ENCODE assay signal across 14 cellular contexts in the genomic region with DNA sequence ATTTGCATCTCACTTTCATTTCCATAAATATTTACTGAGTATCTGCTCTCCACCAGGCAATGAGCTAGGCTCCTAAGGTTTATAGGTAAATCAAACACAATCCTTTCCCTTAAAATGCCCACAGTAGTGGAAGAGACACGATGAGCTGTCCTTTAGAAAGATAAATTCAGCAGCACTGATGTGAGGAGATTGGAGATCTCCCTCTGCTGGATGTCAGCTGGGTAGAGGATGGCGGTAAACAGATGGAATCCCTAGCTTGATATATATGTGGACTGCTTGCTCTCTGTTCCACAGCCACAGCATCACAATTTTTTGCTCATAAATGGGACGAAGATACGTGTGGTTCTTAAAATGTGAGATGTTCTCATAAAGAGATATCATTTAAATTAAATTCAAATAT.
A peak's percentile ranks its signal among the peaks of the same experiment; 100 is the strongest.
DNase-seq lines count a peak whose midpoint lies in the region; ATAC-seq and TF ChIP-seq lines count a peak whose summit lies in the region.
"Had no signal": no experiment of that assay in that cellular context is flagged by ENCODE, and none has a peak within 500 bp of the region (broad histone marks: within the 10 kb centered on the region; RNA-seq: fewer than 3 reads in every experiment).

No MANE protein-coding gene starts in this region.

- no peaks in the 10 kb centered on the region for H3K27me3 Mint-ChIP-seq in activated CD8-positive, alpha-beta memory T cell treated with anti-CD3 and anti-CD28 coated beads, Interleukin-2, amount 10 ng/mL, durations not matched to agents 7 days and 5 days
- H3K27me3 Mint-ChIP-seq: CD4-positive, alpha-beta T cell had no signal

- H3K36me3 ChIP-seq in Loucy (ENCODE audit: insufficient read depth, low read length) (no peaks in the 10 kb centered on the region), colonic mucosa (no peaks in the 10 kb centered on the region), left lung (no peaks in the 10 kb centered on the region)

- H4K20me1 ChIP-seq in Loucy (ENCODE audit: insufficient read depth, low read length, poor library complexity, severe bottlenecking): no peaks in the 10 kb centered on the region

- H3K79me2 ChIP-seq in Loucy (ENCODE audit: insufficient read depth, low read length): no peaks in the 10 kb centered on the region

- H3K4me3 ChIP-seq in Loucy (ENCODE audit: low read length, poor library complexity, severe bottlenecking) (no peak overlapping the region), colonic mucosa (no peak overlapping the region), left lung (no peak overlapping the region)

- no peak overlapping the region for H3K4me2 ChIP-seq in Loucy (ENCODE audit: low read depth, low read length, poor library complexity, severe bottlenecking)

- H3K9me2 ChIP-seq in Loucy (replicated peaks; ENCODE audit: low read depth, low read length): no peaks in the 10 kb centered on the region

- DNase-seq in AG09319 (ENCODE audit: extremely low read depth, low read depth) (peak; percentile 3), colonic mucosa (no peak), left lung (no peak), NCI-H345 treated with DMSO at 0.1 percent for 48 hours (lab: John Stamatoyannopoulos, UW; ENCODE audit: unreplicated experiment) (no peak), NCI-H524 treated with DMSO at 0.1 percent for 48 hours (lab: John Stamatoyannopoulos, UW) (no peak), cerebellum (ENCODE audit: low spot score) (no peak)
- DNase-seq in activated CD8-positive, alpha-beta memory T cell treated with anti-CD3 and anti-CD28 coated beads, Interleukin-2, amount 10 ng/mL, durations not matched to agents 7 days and 5 days: no peak
- DNase-seq: activated effector memory CD4-positive, alpha-beta T cell treated with Interleukin-2 at 50 U/mL for 16 hours; CD4-positive, alpha-beta T cell; cortex of kidney; natural killer cell; NCI-H1930; stimulated activated naive CD8-positive, alpha-beta T cell treated with anti-CD3 and anti-CD28 coated beads, Interleukin-15, Interleukin-2, amounts not matched to agents 100 U/mL and 50 U/mL, for 24 hours had no signal

- no peak overlapping the region for H3K27ac Mint-ChIP-seq in activated CD8-positive, alpha-beta memory T cell treated with anti-CD3 and anti-CD28 coated beads, Interleukin-2, amount 10 ng/mL, durations not matched to agents 7 days and 5 days
- H3K27ac Mint-ChIP-seq: CD4-positive, alpha-beta T cell; natural killer cell had no signal

- no peaks in the 10 kb centered on the region for H3K4me1 Mint-ChIP-seq in activated CD8-positive, alpha-beta memory T cell treated with anti-CD3 and anti-CD28 coated beads, Interleukin-2, amount 10 ng/mL, durations not matched to agents 7 days and 5 days

- H3K9me3 ChIP-seq in Loucy (ENCODE audit: insufficient read depth, low read depth, low read length): no peaks in the 10 kb centered on the region
- no peaks in the 10 kb centered on the region for H3K9me3 ChIP-seq in colonic mucosa
- H3K9me3 ChIP-seq in left lung: no peaks in the 10 kb centered on the region

- no peaks in the 10 kb centered on the region for H3F3A ChIP-seq in Loucy (ENCODE audit: low read depth)

- H3K4me3 Mint-ChIP-seq in activated CD8-positive, alpha-beta memory T cell treated with anti-CD3 and anti-CD28 coated beads, Interleukin-2, amount 10 ng/mL, durations not matched to agents 7 days and 5 days: no peak overlapping the region
- H3K4me3 Mint-ChIP-seq: CD4-positive, alpha-beta T cell; natural killer cell had no signal

- H3K9ac ChIP-seq in Loucy (ENCODE audit: low read depth, low read length, poor library complexity, severe bottlenecking) (no peak overlapping the region), colonic mucosa (ENCODE audit: low read depth in 2 of 2, low read length in 2 of 2) (no peak overlapping the region)

- no peaks in the 10 kb centered on the region for H3K9me3 Mint-ChIP-seq in activated CD8-positive, alpha-beta memory T cell treated with anti-CD3 and anti-CD28 coated beads, Interleukin-2, amount 10 ng/mL, durations not matched to agents 7 days and 5 days (ENCODE audit: low read depth)
- H3K9me3 Mint-ChIP-seq: CD4-positive, alpha-beta T cell; natural killer cell had no signal

- H3K27me3 ChIP-seq in Loucy (ENCODE audit: insufficient read depth, low read length, poor library complexity, severe bottlenecking): no peaks in the 10 kb centered on the region
- no peaks in the 10 kb centered on the region for H3K27me3 ChIP-seq in colonic mucosa
- H3K27me3 ChIP-seq in left lung: no peaks in the 10 kb centered on the region

- TF ChIP-seq CTCF in AG09319 (IDR thresholded peaks at IDR 0.05; ENCODE audit: low read depth, low read length): peak; percentile 51
- TF ChIP-seq CTCF in Loucy (conservative IDR thresholded peaks at IDR 0.05; ENCODE audit: low read length): peak; percentile 44
- TF ChIP-seq CTCF in colonic mucosa (IDR thresholded peaks at IDR 0.05): peak; percentile 14
- TF ChIP-seq CTCF in left lung (IDR thresholded peaks at IDR 0.05): peak in 1 of 2 donors; percentile 19

- H3K4me1 ChIP-seq in Loucy (ENCODE audit: insufficient read depth, low read length, poor library complexity, severe bottlenecking): peaks cover 21% of the 10 kb centered on the region
- no peaks in the 10 kb centered on the region for H3K4me1 ChIP-seq in colonic mucosa
- H3K4me1 ChIP-seq in left lung: no peaks in the 10 kb centered on the region

- intact Hi-C loops in colonic mucosa (cut with DNase I): no loop called here
- intact Hi-C loops in left lung (cut with DNase I): no loop called here

- CTCF ChIA-PET in activated CD8-positive, alpha-beta memory T cell treated with anti-CD3 and anti-CD28 coated beads, Interleukin-2, amount 10 ng/mL, durations not matched to agents 7 days and 5 days (lab: Charles Lee): interaction anchor here (1.3 to 1.5 kb wide), 4 partner anchors 156 to 233 kb away, joined by 3 to 7 read pairs (median 3); no protein-coding TSS in a partner anchor

- H2AFZ ChIP-seq in Loucy (ENCODE audit: low read length): no peak overlapping the region

- H3K27ac ChIP-seq in colonic mucosa (no peak overlapping the region), left lung (no peak overlapping the region)

- H3K36me3 Mint-ChIP-seq in activated CD8-positive, alpha-beta memory T cell treated with anti-CD3 and anti-CD28 coated beads, Interleukin-2, amount 10 ng/mL, durations not matched to agents 7 days and 5 days: no peaks in the 10 kb centered on the region
- H3K36me3 Mint-ChIP-seq: natural killer cell had no signal

- peak; percentile 47 for ATAC-seq in left lung
- no peak for ATAC-seq in activated CD8-positive, alpha-beta memory T cell treated with anti-CD3 and anti-CD28 coated beads, Interleukin-2, amount 10 ng/mL, durations not matched to agents 7 days and 5 days
- ATAC-seq: stimulated activated naive CD8-positive, alpha-beta T cell treated with anti-CD3 and anti-CD28 coated beads, Interleukin-15, Interleukin-2, amounts not matched to agents 100 U/mL and 50 U/mL, for 24 hours had no signal
